In the genomic region with DNA sequence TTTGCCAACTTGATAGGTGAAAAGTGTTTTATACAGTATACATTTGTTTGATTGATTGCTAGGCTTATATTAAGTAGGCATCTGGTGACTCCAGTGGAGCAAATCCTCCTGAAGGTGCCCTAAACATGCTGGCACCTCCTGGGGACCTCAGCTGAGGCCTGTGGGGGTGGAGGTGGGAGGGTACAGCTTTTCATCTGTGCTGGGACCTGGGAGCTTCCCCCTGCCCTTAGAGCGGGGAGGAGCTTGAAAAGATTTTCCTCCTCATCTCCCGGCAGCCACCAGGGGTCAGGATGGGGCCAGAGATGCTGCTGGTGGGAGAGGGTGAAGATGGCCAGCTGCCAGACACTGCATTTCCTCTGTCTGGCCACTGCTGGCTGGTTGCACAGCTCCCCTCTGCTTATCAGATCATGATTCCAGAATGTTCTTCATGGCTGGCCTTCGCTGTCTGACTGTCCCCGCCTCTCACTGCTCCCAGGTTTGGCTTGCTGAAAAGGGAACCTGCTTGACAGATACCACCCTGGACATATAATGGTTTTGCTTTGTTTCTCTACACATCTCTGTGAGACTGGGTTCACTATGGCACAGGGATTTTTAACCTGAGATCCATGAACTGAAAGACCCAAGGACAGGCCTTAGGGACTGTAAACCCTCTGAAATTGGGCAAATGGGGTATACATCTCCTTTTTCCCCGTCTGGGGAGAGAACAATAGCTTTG, we compare ENCODE assay signal across 9 cellular contexts. TPM values are rescaled to one million over a fixed set of nuclear protein-coding genes. Genes with fewer than 3 reads are reported as not detected.
A peak's percentile ranks its signal among the peaks of the same experiment; 100 is the strongest.
DNase-seq lines count a peak whose midpoint lies in the region; ATAC-seq and TF ChIP-seq lines count a peak whose summit lies in the region.
"Had no signal": no experiment of that assay in that cellular context is flagged by ENCODE, and none has a peak within 500 bp of the region (broad histone marks: within the 10 kb centered on the region; RNA-seq: fewer than 3 reads in every experiment).

No MANE protein-coding gene starts in this region.

- no peak overlapping the region for H3K4me3 Mint-ChIP-seq in CD4-positive, alpha-beta T cell
- H3K4me3 Mint-ChIP-seq in activated CD4-positive, alpha-beta T cell treated with anti-CD3 and anti-CD28 coated beads, Interleukin-2, amount 10 ng/mL, durations not matched to agents 24 days and 14 days = no peak overlapping the region
- H3K4me3 Mint-ChIP-seq: T-helper 1 cell treated with Interleukin-12 subunit alpha and Interleukin-12 subunit beta and Interleukin-4 antibody, amounts not matched to agents 30 μg/mL and 1 μg/mL, for 36 hours had no signal

- H3K4me1 ChIP-seq in colonic mucosa (no peaks in the 10 kb centered on the region), right lobe of liver (peaks cover 0 to 7% (median 2%) of the 10 kb centered on the region in 4 donors)

- H3K27me3 ChIP-seq in CD4-positive, alpha-beta T cell (ENCODE audit: control insufficient read depth, insufficient read depth, low read length) = no peaks in the 10 kb centered on the region
- H3K27me3 ChIP-seq in colonic mucosa (no peaks in the 10 kb centered on the region), right lobe of liver (no peaks in the 10 kb centered on the region)

- H3K27ac Mint-ChIP-seq in CD4-positive, alpha-beta T cell = no peak overlapping the region
- no peak overlapping the region for H3K27ac Mint-ChIP-seq in activated CD4-positive, alpha-beta T cell treated with anti-CD3 and anti-CD28 coated beads, Interleukin-2, amount 10 ng/mL, durations not matched to agents 24 days and 14 days
- H3K27ac Mint-ChIP-seq: T-helper 1 cell treated with Interleukin-12 subunit alpha and Interleukin-12 subunit beta and Interleukin-4 antibody, amounts not matched to agents 30 μg/mL and 1 μg/mL, for 36 hours had no signal

- no peaks in the 10 kb centered on the region for H3K36me3 ChIP-seq in colonic mucosa
- no peaks in the 10 kb centered on the region for H3K36me3 ChIP-seq in right lobe of liver

- no peaks in the 10 kb centered on the region for H3K9me3 Mint-ChIP-seq in CD4-positive, alpha-beta T cell
- no peaks in the 10 kb centered on the region for H3K9me3 Mint-ChIP-seq in activated CD4-positive, alpha-beta T cell treated with anti-CD3 and anti-CD28 coated beads, Interleukin-2, amount 10 ng/mL, durations not matched to agents 24 days and 14 days
- H3K9me3 Mint-ChIP-seq: T-helper 1 cell treated with Interleukin-12 subunit alpha and Interleukin-12 subunit beta and Interleukin-4 antibody, amounts not matched to agents 30 μg/mL and 1 μg/mL, for 36 hours had no signal

- TF ChIP-seq CTCF in CD4-positive, alpha-beta T cell (IDR thresholded peaks at IDR 0.05) = peak; percentile 87
- TF ChIP-seq CTCF in colonic mucosa (IDR thresholded peaks at IDR 0.05) (peak; percentile 77), right lobe of liver (IDR thresholded peaks at IDR 0.05) (peak; percentile 81 to 95 (median 88))

- peak; percentile 99 for ATAC-seq in CD4-positive, alpha-beta T cell (ENCODE audit: poor library complexity)
- ATAC-seq in GM19452 (IDR thresholded peaks at IDR 0.05; ENCODE audit: unreplicated experiment) (peak; percentile 98), HG03521 (IDR thresholded peaks at IDR 0.05; ENCODE audit: unreplicated experiment) (peak; percentile 97), right lobe of liver (peak; percentile 100)

- H3K9me3 ChIP-seq in CD4-positive, alpha-beta T cell (ENCODE audit: control insufficient read depth, low read length) = no peaks in the 10 kb centered on the region
- H3K9me3 ChIP-seq in colonic mucosa (no peaks in the 10 kb centered on the region), right lobe of liver (no peaks in the 10 kb centered on the region)

- peaks cover 31% of the 10 kb centered on the region for H3K27me3 Mint-ChIP-seq in CD4-positive, alpha-beta T cell
- peaks cover 21% of the 10 kb centered on the region for H3K27me3 Mint-ChIP-seq in activated CD4-positive, alpha-beta T cell treated with anti-CD3 and anti-CD28 coated beads, Interleukin-2, amount 10 ng/mL, durations not matched to agents 24 days and 14 days

- POLR2A ChIA-PET in CD4-positive, alpha-beta T cell (lab: Charles Lee) = interaction anchor here (0.6 to 1.6 kb wide), 5 partner anchors 22 to 344 kb away, joined by 3 to 9 read pairs (median 3); no protein-coding TSS in a partner anchor

- H3K27ac ChIP-seq in CD4-positive, alpha-beta T cell (ENCODE audit: low read depth, low read length) = no peak overlapping the region
- H3K27ac ChIP-seq in colonic mucosa = no peak overlapping the region
- peak overlapping the region in 1 of 3 donors; percentile 44 for H3K27ac ChIP-seq in right lobe of liver

- CTCF ChIA-PET in CD4-positive, alpha-beta T cell (lab: Charles Lee) = interaction anchor here (0.6 to 1.7 kb wide), 12 partner anchors 11 to 751 kb away, joined by 3 to 7 read pairs (median 4); a partner anchor contains a TSS

- no peaks in the 10 kb centered on the region for H3K36me3 Mint-ChIP-seq in CD4-positive, alpha-beta T cell (ENCODE audit: low read depth)
- H3K36me3 Mint-ChIP-seq in activated CD4-positive, alpha-beta T cell treated with anti-CD3 and anti-CD28 coated beads, Interleukin-2, amount 10 ng/mL, durations not matched to agents 24 days and 14 days (ENCODE audit: low read depth) = no peaks in the 10 kb centered on the region

- peaks cover 12% of the 10 kb centered on the region for H3K4me1 Mint-ChIP-seq in CD4-positive, alpha-beta T cell (ENCODE audit: low read depth)
- H3K4me1 Mint-ChIP-seq in activated CD4-positive, alpha-beta T cell treated with anti-CD3 and anti-CD28 coated beads, Interleukin-2, amount 10 ng/mL, durations not matched to agents 24 days and 14 days = peaks cover 6% of the 10 kb centered on the region

- no peak overlapping the region for H3K4me3 ChIP-seq in colonic mucosa
- no peak overlapping the region for H3K4me3 ChIP-seq in right lobe of liver

- TF ChIP-seq POLR2A in right lobe of liver (IDR thresholded peaks at IDR 0.05) = no peak

- WGBS in right lobe of liver (ENCODE audit: insufficient coverage, low coverage, low lambda C conversion rate, missing lambda C conversion rate) = 16% methylated on average over 4 of the region's 5 CpGs

- peak; percentile 71 to 81 (median 74) for DNase-seq in CD4-positive, alpha-beta T cell
- DNase-seq in NCI-H526 (lab: John Stamatoyannopoulos, UW) (peak; percentile 59 to 84), colonic mucosa (peak; percentile 93), right lobe of liver (peak; percentile 93 to 96 (median 94))
- DNase-seq in activated CD4-positive, alpha-beta T cell treated with anti-CD3 and anti-CD28 coated beads, Interleukin-2, amount 10 ng/mL, durations not matched to agents 24 days and 14 days = peak; percentile 92
- DNase-seq in stimulated activated CD4-positive, alpha-beta T cell treated with anti-CD3 and anti-CD28 coated beads, TNF-alpha, amount 100 ng/mL, for 24 hours (ENCODE audit: low read depth in 3 of 3) = peak; percentile 48 to 78 (median 64)

- no peak overlapping the region for H3K9ac ChIP-seq in colonic mucosa (ENCODE audit: low read depth in 2 of 2, low read length in 2 of 2)

- intact Hi-C loops in CD4-positive, alpha-beta T cell (cut with DNase I, micrococcal nuclease) = loop anchor here (1.0 to 5.0 kb wide), 3 partner anchors 43 to 340 kb away; no protein-coding TSS in a partner anchor
- intact Hi-C loops in activated CD4-positive, alpha-beta T cell treated with anti-CD3 and anti-CD28 coated beads, Interleukin-2, amount 10 ng/mL, durations not matched to agents 24 days and 14 days (cut with micrococcal nuclease) = loop anchor here (1.0 kb wide), 2 partner anchors 43 to 340 kb away; no protein-coding TSS in a partner anchor
- intact Hi-C loops in colonic mucosa (cut with DNase I) = loop anchor here (10.0 kb wide), 1 partner anchor 136 kb away; no protein-coding TSS in a partner anchor
- intact Hi-C loops in right lobe of liver (cut with DNase I) = no loop called here

RNA-seq across cellular contexts. Expression of a gene that starts 10.5 kb away (rescaled TPM):
- total RNA-seq in CD4-positive, alpha-beta T cell = not detected
- total RNA-seq in activated CD4-positive, alpha-beta T cell treated with anti-CD3 and anti-CD28 coated beads, Interleukin-2, amount 10 ng/mL, durations not matched to agents 24 days and 14 days = not detected in 2 replicates
- under 1 TPM; 0.30 to 0.58 TPM for total RNA-seq in colonic mucosa
- under 1 TPM in 3 of 6 experiments, not detected in 3; 0.07 to 0.20 (median 0.19) TPM for total RNA-seq in right lobe of liver

RNA-seq across cellular contexts. Expression of a gene that starts 21.4 kb away (rescaled TPM):
- total RNA-seq in CD4-positive, alpha-beta T cell = 100 to 1,000 TPM; 193 to 198 TPM
- total RNA-seq in activated CD4-positive, alpha-beta T cell treated with anti-CD3 and anti-CD28 coated beads, Interleukin-2, amount 10 ng/mL, durations not matched to agents 24 days and 14 days = 135 and 142 TPM in 2 replicates
- 100 to 1,000 TPM; 154 to 214 TPM for total RNA-seq in colonic mucosa
- total RNA-seq in right lobe of liver = 10 to 100 TPM; 13.6 to 25.9 (median 23.0) TPM

RNA-seq across cellular contexts. Expression of a gene that starts 33.0 kb away (rescaled TPM):
- total RNA-seq in CD4-positive, alpha-beta T cell = 10 to 100 TPM; 13.0 to 13.4 TPM
- total RNA-seq in activated CD4-positive, alpha-beta T cell treated with anti-CD3 and anti-CD28 coated beads, Interleukin-2, amount 10 ng/mL, durations not matched to agents 24 days and 14 days = 14.5 and 16.7 TPM in 2 replicates
- total RNA-seq in colonic mucosa = 10 to 100 TPM in 1 of 2 donors, 1 to 10 TPM in 1; 9.0 to 21.0 TPM
- total RNA-seq in right lobe of liver = 10 to 100 TPM in 4 of 6 experiments, 1 to 10 TPM in 2; 8.2 to 15.0 (median 11.4) TPM

RNA-seq across cellular contexts. Expression of a gene that starts 37.5 kb away (rescaled TPM):
- total RNA-seq in CD4-positive, alpha-beta T cell = under 1 TPM; 0.19 to 0.22 TPM
- total RNA-seq in activated CD4-positive, alpha-beta T cell treated with anti-CD3 and anti-CD28 coated beads, Interleukin-2, amount 10 ng/mL, durations not matched to agents 24 days and 14 days = 1.8 and 2.8 TPM in 2 replicates
- total RNA-seq in colonic mucosa = 1 to 10 TPM; 1.8 to 2.0 TPM
- total RNA-seq in right lobe of liver = under 1 TPM; 0.33 to 0.83 (median 0.47) TPM

RNA-seq across cellular contexts. Expression of a gene that starts 47.1 kb away (rescaled TPM):
- under 1 TPM in 1 of 2 experiments, not detected in 1; 0.27 TPM for total RNA-seq in CD4-positive, alpha-beta T cell
- 2.4 and 3.1 TPM in 2 replicates for total RNA-seq in activated CD4-positive, alpha-beta T cell treated with anti-CD3 and anti-CD28 coated beads, Interleukin-2, amount 10 ng/mL, durations not matched to agents 24 days and 14 days
- total RNA-seq in colonic mucosa (1 to 10 TPM in 1 of 2 donors, under 1 TPM in 1; 0.56 to 2.1 TPM), right lobe of liver (10 to 100 TPM in 1 of 6 experiments, 1 to 10 TPM in 4, under 1 TPM in 1; 0.53 to 12.3 (median 4.2) TPM)

Comparison
In these comparisons a context has a peak if more than half of its experiments do, and no peak if none do; other contexts are left out.
1. intact Hi-C loops: an anchor here in CD4-positive, alpha-beta T cell (1.0 to 5.0 kb wide), activated CD4-positive, alpha-beta T cell treated with anti-CD3 and anti-CD28 coated beads, Interleukin-2, amount 10 ng/mL, durations not matched to agents 24 days and 14 days (1.0 kb wide) and colonic mucosa (10.0 kb wide); none called in right lobe of liver.